ENCODE assay signal across 14 cellular contexts in the genomic region with DNA sequence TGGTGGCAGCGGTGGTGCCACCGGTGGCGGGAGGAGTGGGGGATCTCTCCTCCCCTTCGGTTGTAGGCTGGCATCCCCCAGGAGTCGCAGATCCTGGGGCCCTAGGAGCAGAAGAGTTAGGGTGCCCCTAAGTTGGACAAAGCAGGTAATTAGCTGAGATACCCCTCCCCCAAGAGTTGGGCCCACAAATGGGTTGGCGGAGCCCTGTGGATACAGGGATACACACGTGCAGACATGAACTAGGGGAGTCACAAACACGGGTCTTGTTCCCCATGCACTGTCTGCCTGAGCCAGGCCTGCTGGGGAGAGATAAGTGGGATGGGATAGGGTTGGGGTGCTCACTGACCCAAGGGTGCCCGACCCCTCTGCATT. TPM values are rescaled to one million over a fixed set of nuclear protein-coding genes. Genes with fewer than 3 reads are reported as not detected.
DNase-seq lines count a peak whose midpoint lies in the region; ATAC-seq and TF ChIP-seq lines count a peak whose summit lies in the region.
"Had no signal": no experiment of that assay in that cellular context is flagged by ENCODE, and none has a peak within 500 bp of the region (broad histone marks: within the 10 kb centered on the region; RNA-seq: fewer than 3 reads in every experiment).

No MANE protein-coding gene starts in this region.

- peaks cover 23% of the 10 kb centered on the region for H4K20me1 ChIP-seq in GM23338 (replicated peaks; ENCODE audit: insufficient read depth)

- H3K4me2 ChIP-seq in GM23338: no peak overlapping the region

- H2AFZ ChIP-seq in GM23338: no peak overlapping the region

- H3K9me3 ChIP-seq in gastrocnemius medialis (no peaks in the 10 kb centered on the region), ovary (no peaks in the 10 kb centered on the region)
- H3K9me3 ChIP-seq: SJSA1 had no signal

- H3K36me3 Mint-ChIP-seq in GM23338 (ENCODE audit: low read depth): peaks cover 45% of the 10 kb centered on the region
- H3K36me3 Mint-ChIP-seq in activated CD8-positive, alpha-beta T cell treated with anti-CD3 and anti-CD28 coated beads for 36 hours (ENCODE audit: low read depth): peaks cover 25% of the 10 kb centered on the region
- peaks cover 45% of the 10 kb centered on the region for H3K36me3 Mint-ChIP-seq in stimulated activated memory B cell treated with anti-CD40 and anti-IgM and Interleukin-4, amounts not matched to agents 10 μg/mL and 1 μg/mL and 100 μg/mL, for 72 hours

- in situ Hi-C loops in gastrocnemius medialis (cut with MboI; ENCODE audit: low sequenced_read_pairs in 4 of 4): no loop called here

- TF ChIP-seq EP300 in ovary (IDR thresholded peaks at IDR 0.05): no peak

- no peak overlapping the region for H3K4me3 Mint-ChIP-seq in GM23338
- no peak overlapping the region for H3K4me3 Mint-ChIP-seq in activated CD8-positive, alpha-beta T cell treated with anti-CD3 and anti-CD28 coated beads for 36 hours
- no peak overlapping the region for H3K4me3 Mint-ChIP-seq in stimulated activated memory B cell treated with anti-CD40 and anti-IgM and Interleukin-4, amounts not matched to agents 10 μg/mL and 1 μg/mL and 100 μg/mL, for 72 hours
- H3K4me3 Mint-ChIP-seq: central memory CD8-positive, alpha-beta T cell had no signal

- POLR2A ChIA-PET in activated CD8-positive, alpha-beta T cell treated with anti-CD3 and anti-CD28 coated beads for 36 hours (lab: Charles Lee): interaction anchor here (3.2 kb wide), 1 partner anchor 9 kb away, joined by 19 read pairs; no protein-coding TSS in a partner anchor

- no peak overlapping the region for H3K27ac Mint-ChIP-seq in GM23338
- peak overlapping the region; percentile 25 for H3K27ac Mint-ChIP-seq in activated CD8-positive, alpha-beta T cell treated with anti-CD3 and anti-CD28 coated beads for 36 hours
- H3K27ac Mint-ChIP-seq in stimulated activated memory B cell treated with anti-CD40 and anti-IgM and Interleukin-4, amounts not matched to agents 10 μg/mL and 1 μg/mL and 100 μg/mL, for 72 hours: no peak overlapping the region

- no peaks in the 10 kb centered on the region for H3K27me3 ChIP-seq in GM23338 (ENCODE audit: insufficient read depth)
- no peaks in the 10 kb centered on the region for H3K27me3 ChIP-seq in gastrocnemius medialis
- no peaks in the 10 kb centered on the region for H3K27me3 ChIP-seq in ovary
- H3K27me3 ChIP-seq: SJSA1 had no signal

- H3K4me1 ChIP-seq in GM23338 (ENCODE audit: insufficient read depth) (peaks cover 10% of the 10 kb centered on the region; the same call in 1 of the 2 replicates), gastrocnemius medialis (peaks cover 0 to 23% of the 10 kb centered on the region in 2 donors), ovary (ENCODE audit: insufficient read depth) (no peaks in the 10 kb centered on the region)
- H3K4me1 ChIP-seq: SJSA1 had no signal

- CTCF ChIA-PET in activated CD8-positive, alpha-beta T cell treated with anti-CD3 and anti-CD28 coated beads for 36 hours (lab: Charles Lee): interaction anchor here (1.6 kb wide), 1 partner anchor 10 kb away, joined by 4 read pairs; no protein-coding TSS in a partner anchor

- TF ChIP-seq POLR2A in gastrocnemius medialis (IDR thresholded peaks at IDR 0.05): no peak
- no peak for TF ChIP-seq POLR2A in ovary (IDR thresholded peaks at IDR 0.05)

- ATAC-seq in GM23338 (no peak), left ventricle myocardium superior (peak; percentile 3), gastrocnemius medialis (no peak)
- no peak for ATAC-seq in activated CD8-positive, alpha-beta T cell treated with anti-CD3 and anti-CD28 coated beads for 36 hours
- ATAC-seq in stimulated activated memory B cell treated with anti-CD40 and anti-IgM and Interleukin-4, amounts not matched to agents 10 μg/mL and 1 μg/mL and 100 μg/mL, for 72 hours: no peak

- no peaks in the 10 kb centered on the region for H3K9me2 ChIP-seq in GM23338 (ENCODE audit: insufficient read depth)

- H3K4me1 Mint-ChIP-seq in GM23338: peaks cover 7% of the 10 kb centered on the region
- H3K4me1 Mint-ChIP-seq in activated CD8-positive, alpha-beta T cell treated with anti-CD3 and anti-CD28 coated beads for 36 hours (ENCODE audit: low read depth): no peaks in the 10 kb centered on the region
- no peaks in the 10 kb centered on the region for H3K4me1 Mint-ChIP-seq in stimulated activated memory B cell treated with anti-CD40 and anti-IgM and Interleukin-4, amounts not matched to agents 10 μg/mL and 1 μg/mL and 100 μg/mL, for 72 hours
- H3K4me1 Mint-ChIP-seq: central memory CD8-positive, alpha-beta T cell had no signal

- H3K79me2 ChIP-seq in GM23338 (replicated peaks; ENCODE audit: insufficient read depth): no peaks in the 10 kb centered on the region

- no peak overlapping the region for H3K4me3 ChIP-seq in GM23338
- no peak overlapping the region for H3K4me3 ChIP-seq in gastrocnemius medialis
- H3K4me3 ChIP-seq in ovary: no peak overlapping the region
- H3K4me3 ChIP-seq: SJSA1 had no signal

- no peaks in the 10 kb centered on the region for H3K9me3 Mint-ChIP-seq in GM23338
- H3K9me3 Mint-ChIP-seq in activated CD8-positive, alpha-beta T cell treated with anti-CD3 and anti-CD28 coated beads for 36 hours: no peaks in the 10 kb centered on the region
- H3K9me3 Mint-ChIP-seq in stimulated activated memory B cell treated with anti-CD40 and anti-IgM and Interleukin-4, amounts not matched to agents 10 μg/mL and 1 μg/mL and 100 μg/mL, for 72 hours: no peaks in the 10 kb centered on the region
- H3K9me3 Mint-ChIP-seq: central memory CD8-positive, alpha-beta T cell had no signal

- TF ChIP-seq CTCF in GM23338 (conservative IDR thresholded peaks at IDR 0.05; ENCODE audit: low read depth in 2 of 2) (no peak), gastrocnemius medialis (IDR thresholded peaks at IDR 0.05 in 4 of 5, conservative IDR thresholded peaks at IDR 0.05 in 1 of 5) (no peak), ovary (IDR thresholded peaks at IDR 0.05) (no peak)
- TF ChIP-seq CTCF in activated CD8-positive, alpha-beta T cell treated with anti-CD3 and anti-CD28 coated beads for 36 hours (IDR thresholded peaks at IDR 0.05): no peak

- DNase-seq in GM23338 (ENCODE audit: low spot score): no peak
- no peak for DNase-seq in activated CD8-positive, alpha-beta T cell treated with anti-CD3 and anti-CD28 coated beads for 36 hours
- no peak for DNase-seq in left ventricle myocardium superior
- DNase-seq in gastrocnemius medialis: no peak
- DNase-seq in ovary: no peak
- DNase-seq in HT-29 (ENCODE audit: low spot score): no peak
- DNase-seq in NCI-H345 treated with DMSO at 0.1 percent for 48 hours (lab: John Stamatoyannopoulos, UW; ENCODE audit: unreplicated experiment): no peak
- DNase-seq: activated gamma-delta T cell treated with Interleukin-2 at 50 U/mL for 16 hours, hippocampal formation, NCI-H2171 had no signal

- H3K27me3 Mint-ChIP-seq in GM23338 (ENCODE audit: insufficient read depth, low read depth, poor library complexity): peaks cover 25% of the 10 kb centered on the region
- H3K27me3 Mint-ChIP-seq in activated CD8-positive, alpha-beta T cell treated with anti-CD3 and anti-CD28 coated beads for 36 hours: no peaks in the 10 kb centered on the region
- no peaks in the 10 kb centered on the region for H3K27me3 Mint-ChIP-seq in stimulated activated memory B cell treated with anti-CD40 and anti-IgM and Interleukin-4, amounts not matched to agents 10 μg/mL and 1 μg/mL and 100 μg/mL, for 72 hours
- H3K27me3 Mint-ChIP-seq: central memory CD8-positive, alpha-beta T cell had no signal

- H3F3A ChIP-seq in GM23338 (replicated peaks; ENCODE audit: low read depth): peaks cover 72% of the 10 kb centered on the region

- H3K36me3 ChIP-seq in GM23338 (ENCODE audit: insufficient read depth): peaks cover 16% of the 10 kb centered on the region
- peaks cover 0 to 51% of the 10 kb centered on the region in 2 donors for H3K36me3 ChIP-seq in gastrocnemius medialis
- H3K36me3 ChIP-seq in ovary: no peaks in the 10 kb centered on the region

- WGBS in ovary, 3 donors: 78 to 81% (median 81%) methylated on average over 9 of the region's 9 CpGs

- H3K27ac ChIP-seq in GM23338 (ENCODE audit: low read depth) (0 out of 2 replicates have a peak overlapping the region, but pooled peaks have one; percentile 34), gastrocnemius medialis (peak overlapping the region; percentile 63 to 79 (median 70)), ovary (no peak overlapping the region)
- H3K27ac ChIP-seq: epithelial cell of prostate, SJSA1 had no signal

- intact Hi-C loops in activated CD8-positive, alpha-beta T cell treated with anti-CD3 and anti-CD28 coated beads for 36 hours (cut with micrococcal nuclease): no loop called here
- intact Hi-C loops in left ventricle myocardium superior (cut with micrococcal nuclease): no loop called here
- intact Hi-C loops in gastrocnemius medialis (cut with DNase I; ENCODE audit: low total_unique reads): no loop called here
- intact Hi-C loops in ovary (cut with DNase I): no loop called here

TF ChIP-seq in GM23338, 12 proteins besides CTCF, POLR2A, EP300 and RAD21 (continues in another document):
- TF ChIP-seq NANOG (IDR thresholded peaks at IDR 0.05; ENCODE audit: borderline replicate concordance): no peak

RNA-seq across cellular contexts. Expression of a gene that starts 2.0 kb away (rescaled TPM):
- 1.0 and 2.2 TPM in 2 replicates for total RNA-seq in GM23338 (2014; rRNA removed; shearing (Covaris generic))
- polyA plus RNA-seq in GM23338 (2016; fragmentation: Nextera tagmentation; extraction: Ambion mirVana): 0.57 and 0.90 TPM in 2 replicates
- total RNA-seq in activated CD8-positive, alpha-beta T cell treated with anti-CD3 and anti-CD28 coated beads for 36 hours: 1 to 10 TPM; 1.7 to 1.9 TPM
- total RNA-seq in left ventricle myocardium superior: 0.64 TPM
- total RNA-seq in gastrocnemius medialis: 1 to 10 TPM in 2 of 4 donors, under 1 TPM in 2; 0.12 to 6.9 (median 0.60) TPM
- total RNA-seq in ovary: 10 to 100 TPM in 1 of 7 donors, 1 to 10 TPM in 6; 1.3 to 30.2 (median 3.7) TPM
- polyA plus RNA-seq in ovary: 1 to 10 TPM; 1.4 to 1.5 TPM
- 0.86 and 1.3 TPM in 2 replicates for total RNA-seq in HT-29 (2014; rRNA removed; shearing (Covaris generic))

RNA-seq across cellular contexts. Expression of a gene that starts 38.0 kb away (rescaled TPM):
- 254 and 294 TPM in 2 replicates for total RNA-seq in GM23338 (2014; rRNA removed; shearing (Covaris generic))
- polyA plus RNA-seq in GM23338 (2016; fragmentation: Nextera tagmentation; extraction: Ambion mirVana): 1,008 and 1,039 TPM in 2 replicates
- 100 to 1,000 TPM; 227 to 246 TPM for total RNA-seq in activated CD8-positive, alpha-beta T cell treated with anti-CD3 and anti-CD28 coated beads for 36 hours
- total RNA-seq in left ventricle myocardium superior: 29.5 TPM
- 10 to 100 TPM; 25.5 to 32.7 (median 27.3) TPM for total RNA-seq in gastrocnemius medialis
- 100 to 1,000 TPM in 2 of 7 donors, 10 to 100 TPM in 5; 60.4 to 114 (median 76.3) TPM for total RNA-seq in ovary
- 100 to 1,000 TPM in 1 of 2 donors, 10 to 100 TPM in 1; 92.6 to 122 TPM for polyA plus RNA-seq in ovary
- 100 and 105 TPM in 2 replicates for total RNA-seq in HT-29 (2014; rRNA removed; shearing (Covaris generic))

Comparison
In these comparisons a context has a peak if more than half of its experiments do, and no peak if none do; other contexts are left out.
1. H3K27ac ChIP-seq: peak in GM23338 (single experiment) and gastrocnemius medialis (4 of 4); none in ovary (0 of 2).